10 cellular contexts compared by ENCODE assay signal in the genomic region with DNA sequence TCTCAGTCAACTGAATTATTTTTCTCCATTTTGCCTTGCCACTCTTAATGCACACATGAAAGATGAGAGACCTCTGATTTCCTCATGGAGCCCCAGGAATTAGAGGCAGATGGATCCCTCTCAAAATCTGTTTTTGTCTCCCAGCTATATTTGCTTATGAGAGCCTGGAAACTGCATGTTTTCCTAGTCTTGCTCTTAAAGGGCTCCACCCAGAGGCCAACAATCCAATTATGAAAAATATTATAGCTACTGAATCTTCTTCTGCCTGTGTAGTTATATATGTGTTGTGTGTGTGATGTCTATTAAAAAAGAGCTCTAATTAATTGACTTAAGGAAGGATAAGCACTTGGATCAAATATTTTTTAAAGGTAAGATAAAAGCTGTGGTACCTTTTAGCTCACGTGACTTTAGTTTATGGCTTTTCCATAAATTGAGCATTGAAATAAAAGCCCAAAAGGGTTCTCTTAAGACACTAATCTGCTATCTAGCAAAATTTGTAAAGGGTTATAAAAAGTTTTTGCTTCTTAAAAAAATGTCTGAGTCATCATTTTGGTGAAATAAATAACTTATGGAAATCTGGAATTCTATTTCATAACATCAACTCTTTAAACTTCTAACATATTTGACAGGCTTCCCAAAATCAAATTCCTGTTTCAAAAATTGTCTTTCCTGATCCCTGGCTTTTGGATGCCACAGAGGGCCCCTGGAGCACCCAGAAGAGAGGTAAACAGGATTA. TPM values are rescaled to one million over a fixed set of nuclear protein-coding genes. Genes with fewer than 3 reads are reported as not detected.
DNase-seq lines count a peak whose midpoint lies in the region; ATAC-seq and TF ChIP-seq lines count a peak whose summit lies in the region.
"Had no signal": no experiment of that assay in that cellular context is flagged by ENCODE, and none has a peak within 500 bp of the region (broad histone marks: within the 10 kb centered on the region; RNA-seq: fewer than 3 reads in every experiment).

No MANE protein-coding gene starts in this region.

- DNase-seq in NAMALWA (ENCODE audit: low spot score) = peak; percentile 28
- DNase-seq in RWPE2 (ENCODE audit: low spot score) = no peak
- DNase-seq in left lobe of liver (ENCODE audit: low spot score) = no peak
- DNase-seq in GF-D8 (lab: John Stamatoyannopoulos, UW) = no peak
- DNase-seq: endodermal cell, psoas muscle had no signal

- H3K36me3 ChIP-seq in DOHH2 (ENCODE audit: control insufficient read depth, low read length) = no peaks in the 10 kb centered on the region
- H3K36me3 ChIP-seq in RWPE2 (ENCODE audit: low read depth) = no peaks in the 10 kb centered on the region

- H3K27me3 ChIP-seq in DOHH2 (ENCODE audit: control insufficient read depth, low read length) (peaks cover 7% of the 10 kb centered on the region), RWPE2 (ENCODE audit: insufficient read depth, poor library complexity, severe bottlenecking) (no peaks in the 10 kb centered on the region)

- no peak overlapping the region for H3K27ac ChIP-seq in DOHH2 (ENCODE audit: low read depth, low read length)
- H3K27ac ChIP-seq in RWPE2 (ENCODE audit: poor library complexity, severe bottlenecking) = no peak overlapping the region
- H3K27ac ChIP-seq: psoas muscle had no signal

- H4K20me1 ChIP-seq in DOHH2 (ENCODE audit: control insufficient read depth, insufficient read depth, low read depth, low read length) = no peaks in the 10 kb centered on the region

- no peaks in the 10 kb centered on the region for H3F3A ChIP-seq in DOHH2 (ENCODE audit: control insufficient read depth, insufficient read depth)

- H3K9me3 ChIP-seq in DOHH2 (ENCODE audit: control insufficient read depth, insufficient read depth, low read length) = no peaks in the 10 kb centered on the region
- H3K9me3 ChIP-seq in RWPE2 (ENCODE audit: severe bottlenecking) = peaks cover 2% of the 10 kb centered on the region

- H3K9me2 ChIP-seq in DOHH2 (replicated peaks; ENCODE audit: control insufficient read depth, low read length) = no peaks in the 10 kb centered on the region

- H3K4me1 ChIP-seq in DOHH2 (ENCODE audit: control insufficient read depth, low read length) (no peaks in the 10 kb centered on the region), RWPE2 (ENCODE audit: insufficient read depth, poor library complexity, severe bottlenecking) (no peaks in the 10 kb centered on the region)
- H3K4me1 ChIP-seq: psoas muscle had no signal

- no peaks in the 10 kb centered on the region for H3K79me2 ChIP-seq in DOHH2 (ENCODE audit: control insufficient read depth, low read length)

- TF ChIP-seq CTCF in DOHH2 (IDR thresholded peaks at IDR 0.05; ENCODE audit: low read depth, low read length, poor library complexity, severe bottlenecking) (peak; percentile 43), RWPE2 (IDR thresholded peaks at IDR 0.05; ENCODE audit: poor library complexity, severe bottlenecking) (peak; percentile 58)

- ATAC-seq in RWPE2 (ENCODE audit: low read depth) (no peak), left lobe of liver (peak; percentile 72), GM18870 (IDR thresholded peaks at IDR 0.05; ENCODE audit: unreplicated experiment) (no peak), GM21717 (IDR thresholded peaks at IDR 0.05; ENCODE audit: unreplicated experiment) (no peak), GM18909 (IDR thresholded peaks at IDR 0.05; ENCODE audit: poor library complexity, unreplicated experiment) (no peak)
- ATAC-seq: psoas muscle had no signal

- H3K4me2 ChIP-seq in DOHH2 (ENCODE audit: low read length) = no peak overlapping the region

- H3K4me3 ChIP-seq in DOHH2 (ENCODE audit: low read length) = no peak overlapping the region
- no peak overlapping the region for H3K4me3 ChIP-seq in RWPE2 (ENCODE audit: severe bottlenecking)
- H3K4me3 ChIP-seq: psoas muscle had no signal

RNA-seq across cellular contexts. Expression of gene TSPEAR, which starts 31.2 kb away (rescaled TPM):
- not detected for total RNA-seq in left lobe of liver
- total RNA-seq: psoas muscle had no signal

RNA-seq across cellular contexts. Expression of gene KRTAP10-12, which starts 45.6 kb away (rescaled TPM):
- total RNA-seq in left lobe of liver = not detected
- total RNA-seq: endodermal cell, psoas muscle had no signal

RNA-seq across cellular contexts. Expression of gene UBE2G2, which starts 59.0 kb away (rescaled TPM):
- total RNA-seq in left lobe of liver = 43.4 TPM
